ENCODE assay signal across 8 cellular contexts in genomic region chr14:20652996-20653975, GRCh38. TPM values are rescaled to one million over a fixed set of nuclear protein-coding genes. Genes with fewer than 3 reads are reported as not detected.
DNase-seq lines count a peak whose midpoint lies in the region; ATAC-seq lines count a peak whose summit lies in the region.

No MANE protein-coding gene starts in this region.

- DNase-seq in NCI-H69 (lab: John Stamatoyannopoulos, UW) (peak; percentile 6), astrocyte of the hippocampus (ENCODE audit: low read depth, low spot score) (peak; percentile 11), myocyte (ENCODE audit: low read depth) (peak; percentile 47), HuH-7.5 (ENCODE audit: low spot score) (no peak), hepatic stellate cell (ENCODE audit: low spot score) (no peak), sciatic nerve (ENCODE audit: low spot score) (no peak)

- ATAC-seq in GM18502 (IDR thresholded peaks at IDR 0.05; ENCODE audit: poor library complexity, unreplicated experiment) (peak; percentile 52), HG03457 (IDR thresholded peaks at IDR 0.05; ENCODE audit: unreplicated experiment) (no peak), sciatic nerve (no peak)

- intact Hi-C loops in sciatic nerve (cut with DNase I): no loop called here

RNA-seq across cellular contexts. Expression of gene OR6S1, which starts 11.8 kb away (rescaled TPM):
- total RNA-seq in myocyte: not detected in 2 replicates
- polyA plus RNA-seq in myocyte (2012): not detected
- not detected for total RNA-seq in sciatic nerve

RNA-seq across cellular contexts. Expression of gene RNASE4, which starts 31.1 kb away (rescaled TPM):
- 4.7 and 7.2 TPM in 2 replicates for total RNA-seq in myocyte
- polyA plus RNA-seq in myocyte (2012): 16.3 TPM
- 81.6 TPM for total RNA-seq in sciatic nerve

RNA-seq across cellular contexts. Expression of gene ANG, which starts 35.3 kb away (rescaled TPM):
- total RNA-seq in myocyte (0.42 and 1.4 TPM in 2 replicates), sciatic nerve (24.5 TPM)
- polyA plus RNA-seq in myocyte (2012): 6.7 TPM

Comparison
In these comparisons a context has a peak if more than half of its experiments do, and no peak if none do; other contexts are left out.
1. DNase-seq: peak in NCI-H69 (single experiment), astrocyte of the hippocampus (single experiment) and myocyte (single experiment); none in HuH-7.5 (single experiment), hepatic stellate cell (single experiment) and sciatic nerve (single experiment).
2. RNA of gene RNASE4, which starts 31.1 kb away (total RNA-seq): 81.6 TPM in sciatic nerve (single experiment); 4.7 to 7.2 TPM in myocyte; every median in the first group is over 10 times any median in the second.
3. RNA of gene ANG, which starts 35.3 kb away (total RNA-seq): 24.5 TPM in sciatic nerve (single experiment); 0.42 to 1.4 TPM in myocyte; every median in the first group is over 10 times any median in the second.